ENCODE assay signal across 1 cellular context in genomic region chr1:31571340-31572295, GRCh38.
TF ChIP-seq lines count a peak whose summit lies in the region.

No MANE protein-coding gene starts in this region.

TF ChIP-seq in HepG2, 621 proteins besides CTCF, POLR2A, EP300 and RAD21:
- TF ChIP-seq ZNF569 (CRISPR knock-in tag; IDR thresholded peaks at IDR 0.05; ENCODE audit: borderline replicate concordance) (no peak), ZNF629 (CRISPR knock-in tag; conservative IDR thresholded peaks at IDR 0.05) (peak; percentile 61; the same call in 1 of the 2 replicates)
